1 cellular context compared by ENCODE assay signal in the genomic region with DNA sequence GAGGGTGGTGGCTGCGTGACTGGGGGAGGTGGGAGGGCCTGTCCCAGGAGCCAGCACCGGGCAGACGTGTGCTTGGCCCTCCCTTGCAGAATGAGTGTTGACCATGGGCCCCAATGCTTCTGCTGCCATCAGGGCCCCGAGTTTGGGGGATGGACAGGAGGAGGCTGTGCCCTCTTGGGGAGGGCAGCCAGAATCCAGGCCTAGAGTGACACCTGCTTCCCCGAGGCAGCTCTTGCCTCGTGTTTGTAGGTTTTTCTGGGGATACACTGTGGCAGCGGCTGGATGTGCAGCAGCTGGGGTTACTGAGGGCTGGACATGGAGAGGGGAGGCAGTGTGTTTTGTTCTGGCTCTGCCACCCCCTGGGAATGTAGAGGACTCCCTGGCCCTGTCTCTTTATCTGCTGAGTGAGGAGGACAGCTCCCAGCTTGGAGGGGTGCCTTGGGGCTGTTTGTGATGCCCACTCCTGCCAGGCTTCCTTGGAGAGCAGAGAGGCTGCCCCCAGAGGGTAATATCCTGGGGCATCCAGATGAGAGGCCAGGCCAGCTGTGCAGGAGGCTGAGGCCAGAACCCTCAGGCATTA.
TF ChIP-seq lines count a peak whose summit lies in the region.

No MANE protein-coding gene starts in this region.

TF ChIP-seq in GM23338, 12 proteins besides CTCF, POLR2A, EP300 and RAD21 (continued from another document):
- TF ChIP-seq, protein P1, sequence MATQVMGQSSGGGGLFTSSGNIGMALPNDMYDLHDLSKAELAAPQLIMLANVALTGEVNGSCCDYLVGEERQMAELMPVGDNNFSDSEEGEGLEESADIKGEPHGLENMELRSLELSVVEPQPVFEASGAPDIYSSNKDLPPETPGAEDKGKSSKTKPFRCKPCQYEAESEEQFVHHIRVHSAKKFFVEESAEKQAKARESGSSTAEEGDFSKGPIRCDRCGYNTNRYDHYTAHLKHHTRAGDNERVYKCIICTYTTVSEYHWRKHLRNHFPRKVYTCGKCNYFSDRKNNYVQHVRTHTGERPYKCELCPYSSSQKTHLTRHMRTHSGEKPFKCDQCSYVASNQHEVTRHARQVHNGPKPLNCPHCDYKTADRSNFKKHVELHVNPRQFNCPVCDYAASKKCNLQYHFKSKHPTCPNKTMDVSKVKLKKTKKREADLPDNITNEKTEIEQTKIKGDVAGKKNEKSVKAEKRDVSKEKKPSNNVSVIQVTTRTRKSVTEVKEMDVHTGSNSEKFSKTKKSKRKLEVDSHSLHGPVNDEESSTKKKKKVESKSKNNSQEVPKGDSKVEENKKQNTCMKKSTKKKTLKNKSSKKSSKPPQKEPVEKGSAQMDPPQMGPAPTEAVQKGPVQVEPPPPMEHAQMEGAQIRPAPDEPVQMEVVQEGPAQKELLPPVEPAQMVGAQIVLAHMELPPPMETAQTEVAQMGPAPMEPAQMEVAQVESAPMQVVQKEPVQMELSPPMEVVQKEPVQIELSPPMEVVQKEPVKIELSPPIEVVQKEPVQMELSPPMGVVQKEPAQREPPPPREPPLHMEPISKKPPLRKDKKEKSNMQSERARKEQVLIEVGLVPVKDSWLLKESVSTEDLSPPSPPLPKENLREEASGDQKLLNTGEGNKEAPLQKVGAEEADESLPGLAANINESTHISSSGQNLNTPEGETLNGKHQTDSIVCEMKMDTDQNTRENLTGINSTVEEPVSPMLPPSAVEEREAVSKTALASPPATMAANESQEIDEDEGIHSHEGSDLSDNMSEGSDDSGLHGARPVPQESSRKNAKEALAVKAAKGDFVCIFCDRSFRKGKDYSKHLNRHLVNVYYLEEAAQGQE (IDR thresholded peaks at IDR 0.05; ENCODE audit: unreplicated experiment) = no peak
- TF ChIP-seq ZNF114 (CRISPR knock-in tag; IDR thresholded peaks at IDR 0.05) (no peak), EZH2 (IDR thresholded peaks at IDR 0.05; ENCODE audit: low read depth, unreplicated experiment) (no peak), STAT1 (IDR thresholded peaks at IDR 0.05; ENCODE audit: unreplicated experiment) (no peak), POLR2AphosphoS5 (IDR thresholded peaks at IDR 0.05; ENCODE audit: low read depth) (no peak)
- TF ChIP-seq, protein P2, sequence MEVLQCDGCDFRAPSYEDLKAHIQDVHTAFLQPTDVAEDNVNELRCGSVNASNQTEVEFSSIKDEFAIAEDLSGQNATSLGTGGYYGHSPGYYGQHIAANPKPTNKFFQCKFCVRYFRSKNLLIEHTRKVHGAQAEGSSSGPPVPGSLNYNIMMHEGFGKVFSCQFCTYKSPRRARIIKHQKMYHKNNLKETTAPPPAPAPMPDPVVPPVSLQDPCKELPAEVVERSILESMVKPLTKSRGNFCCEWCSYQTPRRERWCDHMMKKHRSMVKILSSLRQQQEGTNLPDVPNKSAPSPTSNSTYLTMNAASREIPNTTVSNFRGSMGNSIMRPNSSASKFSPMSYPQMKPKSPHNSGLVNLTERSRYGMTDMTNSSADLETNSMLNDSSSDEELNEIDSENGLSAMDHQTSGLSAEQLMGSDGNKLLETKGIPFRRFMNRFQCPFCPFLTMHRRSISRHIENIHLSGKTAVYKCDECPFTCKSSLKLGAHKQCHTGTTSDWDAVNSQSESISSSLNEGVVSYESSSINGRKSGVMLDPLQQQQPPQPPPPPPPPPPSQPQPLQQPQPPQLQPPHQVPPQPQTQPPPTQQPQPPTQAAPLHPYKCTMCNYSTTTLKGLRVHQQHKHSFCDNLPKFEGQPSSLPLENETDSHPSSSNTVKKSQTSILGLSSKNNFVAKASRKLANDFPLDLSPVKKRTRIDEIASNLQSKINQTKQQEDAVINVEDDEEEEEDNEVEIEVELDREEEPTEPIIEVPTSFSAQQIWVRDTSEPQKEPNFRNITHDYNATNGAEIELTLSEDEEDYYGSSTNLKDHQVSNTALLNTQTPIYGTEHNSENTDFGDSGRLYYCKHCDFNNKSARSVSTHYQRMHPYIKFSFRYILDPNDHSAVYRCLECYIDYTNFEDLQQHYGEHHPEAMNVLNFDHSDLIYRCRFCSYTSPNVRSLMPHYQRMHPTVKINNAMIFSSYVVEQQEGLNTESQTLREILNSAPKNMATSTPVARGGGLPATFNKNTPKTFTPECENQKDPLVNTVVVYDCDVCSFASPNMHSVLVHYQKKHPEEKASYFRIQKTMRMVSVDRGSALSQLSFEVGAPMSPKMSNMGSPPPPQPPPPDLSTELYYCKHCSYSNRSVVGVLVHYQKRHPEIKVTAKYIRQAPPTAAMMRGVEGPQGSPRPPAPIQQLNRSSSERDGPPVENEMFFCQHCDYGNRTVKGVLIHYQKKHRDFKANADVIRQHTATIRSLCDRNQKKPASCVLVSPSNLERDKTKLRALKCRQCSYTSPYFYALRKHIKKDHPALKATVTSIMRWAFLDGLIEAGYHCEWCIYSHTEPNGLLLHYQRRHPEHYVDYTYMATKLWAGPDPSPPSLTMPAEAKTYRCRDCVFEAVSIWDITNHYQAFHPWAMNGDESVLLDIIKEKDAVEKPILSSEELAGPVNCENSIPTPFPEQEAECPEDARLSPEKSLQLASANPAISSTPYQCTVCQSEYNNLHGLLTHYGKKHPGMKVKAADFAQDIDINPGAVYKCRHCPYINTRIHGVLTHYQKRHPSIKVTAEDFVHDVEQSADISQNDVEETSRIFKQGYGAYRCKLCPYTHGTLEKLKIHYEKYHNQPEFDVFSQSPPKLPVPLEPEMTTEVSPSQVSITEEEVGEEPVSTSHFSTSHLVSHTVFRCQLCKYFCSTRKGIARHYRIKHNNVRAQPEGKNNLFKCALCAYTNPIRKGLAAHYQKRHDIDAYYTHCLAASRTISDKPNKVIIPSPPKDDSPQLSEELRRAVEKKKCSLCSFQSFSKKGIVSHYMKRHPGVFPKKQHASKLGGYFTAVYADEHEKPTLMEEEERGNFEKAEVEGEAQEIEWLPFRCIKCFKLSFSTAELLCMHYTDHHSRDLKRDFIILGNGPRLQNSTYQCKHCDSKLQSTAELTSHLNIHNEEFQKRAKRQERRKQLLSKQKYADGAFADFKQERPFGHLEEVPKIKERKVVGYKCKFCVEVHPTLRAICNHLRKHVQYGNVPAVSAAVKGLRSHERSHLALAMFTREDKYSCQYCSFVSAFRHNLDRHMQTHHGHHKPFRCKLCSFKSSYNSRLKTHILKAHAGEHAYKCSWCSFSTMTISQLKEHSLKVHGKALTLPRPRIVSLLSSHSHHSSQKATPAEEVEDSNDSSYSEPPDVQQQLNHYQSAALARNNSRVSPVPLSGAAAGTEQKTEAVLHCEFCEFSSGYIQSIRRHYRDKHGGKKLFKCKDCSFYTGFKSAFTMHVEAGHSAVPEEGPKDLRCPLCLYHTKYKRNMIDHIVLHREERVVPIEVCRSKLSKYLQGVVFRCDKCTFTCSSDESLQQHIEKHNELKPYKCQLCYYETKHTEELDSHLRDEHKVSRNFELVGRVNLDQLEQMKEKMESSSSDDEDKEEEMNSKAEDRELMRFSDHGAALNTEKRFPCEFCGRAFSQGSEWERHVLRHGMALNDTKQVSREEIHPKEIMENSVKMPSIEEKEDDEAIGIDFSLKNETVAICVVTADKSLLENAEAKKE (CRISPR knock-in tag; IDR thresholded peaks at IDR 0.05) = no peak
